Comparison of ENCODE assay signal across 14 cellular contexts in the genomic region with DNA sequence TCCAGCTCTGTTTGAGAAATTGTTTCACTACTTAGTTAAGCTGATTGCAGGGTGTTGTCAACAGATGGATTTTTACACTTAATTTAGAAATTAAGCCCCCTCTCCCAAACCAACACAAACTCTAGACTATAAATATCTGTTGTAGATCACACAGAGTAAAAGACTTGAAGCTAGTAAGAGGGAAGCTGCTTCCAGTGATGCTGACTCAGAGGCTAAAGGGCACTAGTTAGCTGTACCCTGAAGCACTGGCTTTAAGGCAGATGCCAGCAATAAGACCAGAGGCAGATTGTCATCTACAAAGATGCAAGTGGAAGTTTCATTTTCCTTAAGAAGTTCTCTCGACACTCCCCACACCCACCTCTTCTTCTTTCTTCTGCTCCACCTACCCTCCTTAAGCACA.
DNase-seq lines count a peak whose midpoint lies in the region; ATAC-seq, FAIRE-seq and TF ChIP-seq lines count a peak whose summit lies in the region.
"Had no signal": no experiment of that assay in that cellular context is flagged by ENCODE, and none has a peak within 500 bp of the region (broad histone marks: within the 10 kb centered on the region; RNA-seq: fewer than 3 reads in every experiment).

No MANE protein-coding gene starts in this region.

- 47% methylated on average over 1 of the region's 1 CpG for WGBS in A549 (ENCODE audit: missing lambda C conversion rate)

- TF ChIP-seq CTCF in A549 (IDR thresholded peaks at IDR 0.05) (no peak), HFF-Myc (IDR thresholded peaks at IDR 0.05; ENCODE audit: low read depth, low read length, missing control alignments) (no peak), endothelial cell (IDR thresholded peaks at IDR 0.05; ENCODE audit: unreplicated experiment) (no peak)

- no peak for FAIRE-seq in A549 (lab: Jason Lieb, UNC)

- H3K9me3 ChIP-seq in A549 (peaks cover 1% of the 10 kb centered on the region; the same call in 1 of the 3 replicates), adipocyte (ENCODE audit: control insufficient read depth, low read length) (peaks cover 12% of the 10 kb centered on the region)

- H3K36me3 Mint-ChIP-seq in endothelial cell (ENCODE audit: low read depth, unreplicated experiment) = peaks cover 39% of the 10 kb centered on the region

- POLR2A ChIA-PET in A549 (lab: Yijun Ruan, JAX) = no interaction called here

- peaks cover 49% of the 10 kb centered on the region for H3K36me3 ChIP-seq in adipocyte (ENCODE audit: control insufficient read depth, insufficient read depth, low read length, severe bottlenecking)

- CTCF ChIA-PET in A549 (lab: Yijun Ruan, JAX) = interaction anchor here (1.3 to 2.3 kb wide), 3 partner anchors 11 to 135 kb away, joined by 3 to 6 read pairs (median 5); no protein-coding TSS in a partner anchor

- no peak for TF ChIP-seq RAD21 in A549 (conservative IDR thresholded peaks at IDR 0.05 in 1 of 2, IDR thresholded peaks at IDR 0.05 in 1 of 2)

- no peaks in the 10 kb centered on the region for H3K27me3 ChIP-seq in adipocyte (replicated peaks; ENCODE audit: control insufficient read depth, insufficient read depth, low read length)

- H3K4me1 ChIP-seq in A549 (peaks cover 11% of the 10 kb centered on the region), adipocyte (ENCODE audit: control insufficient read depth, insufficient read depth, low read length) (peaks cover 13% of the 10 kb centered on the region)

- H3K4me2 ChIP-seq in A549 = peak overlapping the region; percentile 55

- peak; percentile 74 to 82; a peak in 4 of 6 replicates for ATAC-seq in A549

- H3K27ac ChIP-seq in A549 = peak overlapping the region in 1 of 2 experiments; percentile 16; a peak in 1 of 6 replicates

- H3K4me3 ChIP-seq in A549 (no peak overlapping the region), HFF-Myc (replicated peaks; ENCODE audit: low read depth, low read length) (no peak overlapping the region), adipocyte (ENCODE audit: low read length) (no peak overlapping the region)

- H3K27me3 Mint-ChIP-seq in endothelial cell (ENCODE audit: unreplicated experiment) = no peaks in the 10 kb centered on the region
- H3K27me3 Mint-ChIP-seq: activated CD4-positive, alpha-beta memory T cell treated with anti-CD3 and anti-CD28 coated beads, Interleukin-2, amount 10 ng/mL, durations not matched to agents 7 days and 5 days had no signal

- peak in 1 of 2 experiments; percentile 40 for DNase-seq in A549 (ENCODE audit: low read depth in 1 of 2, low spot score in 1 of 2)
- peak; percentile 55 for DNase-seq in HFF-Myc (ENCODE audit: extremely low read depth, low read depth)
- peak; percentile 80 for DNase-seq in adipocyte (ENCODE audit: low read depth)
- peak; percentile 58 for DNase-seq in hepatic stellate cell (ENCODE audit: low spot score)
- no peak for DNase-seq in NCI-H446 treated with DMSO at 0.1 percent for 48 hours (lab: John Stamatoyannopoulos, UW)
- no peak for DNase-seq in effector CD4-positive, alpha-beta T cell
- DNase-seq in endothelial cell (ENCODE audit: low spot score) = no peak
- DNase-seq in NCI-H1436 treated with DMSO at 0.1 percent for 48 hours (lab: John Stamatoyannopoulos, UW) = no peak
- DNase-seq: activated CD4-positive, alpha-beta memory T cell treated with anti-CD3 and anti-CD28 coated beads, Interleukin-2, amount 10 ng/mL, durations not matched to agents 7 days and 5 days; DMS79; glutamatergic neuron; H7; NCI-H2081 treated with DMSO at 0.1 percent for 48 hours had no signal

- H3K9me3 Mint-ChIP-seq in endothelial cell (ENCODE audit: unreplicated experiment) = peaks cover 7% of the 10 kb centered on the region

- TF ChIP-seq POLR2A in A549 (IDR thresholded peaks at IDR 0.05; ENCODE audit: low read length) = no peak

- H3K4me3 Mint-ChIP-seq in endothelial cell (ENCODE audit: unreplicated experiment) = no peak overlapping the region
- H3K4me3 Mint-ChIP-seq: activated CD4-positive, alpha-beta memory T cell treated with anti-CD3 and anti-CD28 coated beads, Interleukin-2, amount 10 ng/mL, durations not matched to agents 7 days and 5 days; T-helper 1 cell treated with Interleukin-12 subunit alpha and Interleukin-12 subunit beta and Interleukin-4 antibody, amounts not matched to agents 30 μg/mL and 1 μg/mL, for 36 hours had no signal

- TF ChIP-seq EP300 in A549 (IDR thresholded peaks at IDR 0.05) = no peak

- no peak overlapping the region for H3K9ac ChIP-seq in adipocyte (ENCODE audit: low read length)

- H3K27ac Mint-ChIP-seq in endothelial cell (ENCODE audit: unreplicated experiment) = no peak overlapping the region
- H3K27ac Mint-ChIP-seq: activated CD4-positive, alpha-beta memory T cell treated with anti-CD3 and anti-CD28 coated beads, Interleukin-2, amount 10 ng/mL, durations not matched to agents 7 days and 5 days; T-helper 1 cell treated with Interleukin-12 subunit alpha and Interleukin-12 subunit beta and Interleukin-4 antibody, amounts not matched to agents 30 μg/mL and 1 μg/mL, for 36 hours had no signal

- H3K4me1 Mint-ChIP-seq in endothelial cell (ENCODE audit: unreplicated experiment) = no peaks in the 10 kb centered on the region
- H3K4me1 Mint-ChIP-seq: activated CD4-positive, alpha-beta memory T cell treated with anti-CD3 and anti-CD28 coated beads, Interleukin-2, amount 10 ng/mL, durations not matched to agents 7 days and 5 days had no signal

TF ChIP-seq in A549, 52 proteins besides CTCF, POLR2A, EP300 and RAD21:
- TF ChIP-seq SREBF2 (IDR thresholded peaks at IDR 0.05) (no peak), POLR2AphosphoS2 (conservative IDR thresholded peaks at IDR 0.05; ENCODE audit: low read length) (no peak), GATA3 (IDR thresholded peaks at IDR 0.05; ENCODE audit: borderline replicate concordance) (no peak), TFCP2L1 (CRISPR knock-in tag; IDR thresholded peaks at IDR 0.05) (no peak), MYC (IDR thresholded peaks at IDR 0.05; ENCODE audit: borderline replicate concordance, low read length) (no peak), ZFP36 (IDR thresholded peaks at IDR 0.05; ENCODE audit: borderline replicate concordance, partially characterized antibody) (no peak), RCOR1 (IDR thresholded peaks at IDR 0.05; ENCODE audit: low read depth, low read length) (no peak), HOXB13 (CRISPR knock-in tag; IDR thresholded peaks at IDR 0.05; ENCODE audit: low read depth) (no peak), RFX5 (IDR thresholded peaks at IDR 0.05) (no peak), SMC3 (IDR thresholded peaks at IDR 0.05) (no peak), CBX8 (IDR thresholded peaks at IDR 0.05) (no peak), HEYL (CRISPR knock-in tag; IDR thresholded peaks at IDR 0.05) (no peak), JUNB (IDR thresholded peaks at IDR 0.05) (no peak), FOXS1 (CRISPR knock-in tag; IDR thresholded peaks at IDR 0.05) (no peak)
- TF ChIP-seq, protein P1, sequence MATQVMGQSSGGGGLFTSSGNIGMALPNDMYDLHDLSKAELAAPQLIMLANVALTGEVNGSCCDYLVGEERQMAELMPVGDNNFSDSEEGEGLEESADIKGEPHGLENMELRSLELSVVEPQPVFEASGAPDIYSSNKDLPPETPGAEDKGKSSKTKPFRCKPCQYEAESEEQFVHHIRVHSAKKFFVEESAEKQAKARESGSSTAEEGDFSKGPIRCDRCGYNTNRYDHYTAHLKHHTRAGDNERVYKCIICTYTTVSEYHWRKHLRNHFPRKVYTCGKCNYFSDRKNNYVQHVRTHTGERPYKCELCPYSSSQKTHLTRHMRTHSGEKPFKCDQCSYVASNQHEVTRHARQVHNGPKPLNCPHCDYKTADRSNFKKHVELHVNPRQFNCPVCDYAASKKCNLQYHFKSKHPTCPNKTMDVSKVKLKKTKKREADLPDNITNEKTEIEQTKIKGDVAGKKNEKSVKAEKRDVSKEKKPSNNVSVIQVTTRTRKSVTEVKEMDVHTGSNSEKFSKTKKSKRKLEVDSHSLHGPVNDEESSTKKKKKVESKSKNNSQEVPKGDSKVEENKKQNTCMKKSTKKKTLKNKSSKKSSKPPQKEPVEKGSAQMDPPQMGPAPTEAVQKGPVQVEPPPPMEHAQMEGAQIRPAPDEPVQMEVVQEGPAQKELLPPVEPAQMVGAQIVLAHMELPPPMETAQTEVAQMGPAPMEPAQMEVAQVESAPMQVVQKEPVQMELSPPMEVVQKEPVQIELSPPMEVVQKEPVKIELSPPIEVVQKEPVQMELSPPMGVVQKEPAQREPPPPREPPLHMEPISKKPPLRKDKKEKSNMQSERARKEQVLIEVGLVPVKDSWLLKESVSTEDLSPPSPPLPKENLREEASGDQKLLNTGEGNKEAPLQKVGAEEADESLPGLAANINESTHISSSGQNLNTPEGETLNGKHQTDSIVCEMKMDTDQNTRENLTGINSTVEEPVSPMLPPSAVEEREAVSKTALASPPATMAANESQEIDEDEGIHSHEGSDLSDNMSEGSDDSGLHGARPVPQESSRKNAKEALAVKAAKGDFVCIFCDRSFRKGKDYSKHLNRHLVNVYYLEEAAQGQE (IDR thresholded peaks at IDR 0.05) = no peak
- TF ChIP-seq, protein P2, sequence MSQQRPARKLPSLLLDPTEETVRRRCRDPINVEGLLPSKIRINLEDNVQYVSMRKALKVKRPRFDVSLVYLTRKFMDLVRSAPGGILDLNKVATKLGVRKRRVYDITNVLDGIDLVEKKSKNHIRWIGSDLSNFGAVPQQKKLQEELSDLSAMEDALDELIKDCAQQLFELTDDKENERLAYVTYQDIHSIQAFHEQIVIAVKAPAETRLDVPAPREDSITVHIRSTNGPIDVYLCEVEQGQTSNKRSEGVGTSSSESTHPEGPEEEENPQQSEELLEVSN (IDR thresholded peaks at IDR 0.05; ENCODE audit: borderline replicate concordance, low read depth) = no peak
- TF ChIP-seq, protein P3, sequence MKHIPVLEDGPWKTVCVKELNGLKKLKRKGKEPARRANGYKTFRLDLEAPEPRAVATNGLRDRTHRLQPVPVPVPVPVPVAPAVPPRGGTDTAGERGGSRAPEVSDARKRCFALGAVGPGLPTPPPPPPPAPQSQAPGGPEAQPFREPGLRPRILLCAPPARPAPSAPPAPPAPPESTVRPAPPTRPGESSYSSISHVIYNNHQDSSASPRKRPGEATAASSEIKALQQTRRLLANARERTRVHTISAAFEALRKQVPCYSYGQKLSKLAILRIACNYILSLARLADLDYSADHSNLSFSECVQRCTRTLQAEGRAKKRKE (CRISPR knock-in tag; IDR thresholded peaks at IDR 0.05; ENCODE audit: low read depth) = no peak
- TF ChIP-seq, protein P4, sequence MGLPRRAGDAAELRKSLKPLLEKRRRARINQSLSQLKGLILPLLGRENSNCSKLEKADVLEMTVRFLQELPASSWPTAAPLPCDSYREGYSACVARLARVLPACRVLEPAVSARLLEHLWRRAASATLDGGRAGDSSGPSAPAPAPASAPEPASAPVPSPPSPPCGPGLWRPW (IDR thresholded peaks at IDR 0.05) = no peak
TF ChIP-seq in A549: peak in this region for 0.

Comparison
In these comparisons a context has a peak if more than half of its experiments do, and no peak if none do; other contexts are left out.
1. DNase-seq: peak in HFF-Myc (single experiment), adipocyte (single experiment) and hepatic stellate cell (single experiment); none in NCI-H446 treated with DMSO at 0.1 percent for 48 hours (single experiment), effector CD4-positive, alpha-beta T cell (single experiment), endothelial cell (single experiment) and NCI-H1436 treated with DMSO at 0.1 percent for 48 hours (single experiment).